In the genomic region with DNA sequence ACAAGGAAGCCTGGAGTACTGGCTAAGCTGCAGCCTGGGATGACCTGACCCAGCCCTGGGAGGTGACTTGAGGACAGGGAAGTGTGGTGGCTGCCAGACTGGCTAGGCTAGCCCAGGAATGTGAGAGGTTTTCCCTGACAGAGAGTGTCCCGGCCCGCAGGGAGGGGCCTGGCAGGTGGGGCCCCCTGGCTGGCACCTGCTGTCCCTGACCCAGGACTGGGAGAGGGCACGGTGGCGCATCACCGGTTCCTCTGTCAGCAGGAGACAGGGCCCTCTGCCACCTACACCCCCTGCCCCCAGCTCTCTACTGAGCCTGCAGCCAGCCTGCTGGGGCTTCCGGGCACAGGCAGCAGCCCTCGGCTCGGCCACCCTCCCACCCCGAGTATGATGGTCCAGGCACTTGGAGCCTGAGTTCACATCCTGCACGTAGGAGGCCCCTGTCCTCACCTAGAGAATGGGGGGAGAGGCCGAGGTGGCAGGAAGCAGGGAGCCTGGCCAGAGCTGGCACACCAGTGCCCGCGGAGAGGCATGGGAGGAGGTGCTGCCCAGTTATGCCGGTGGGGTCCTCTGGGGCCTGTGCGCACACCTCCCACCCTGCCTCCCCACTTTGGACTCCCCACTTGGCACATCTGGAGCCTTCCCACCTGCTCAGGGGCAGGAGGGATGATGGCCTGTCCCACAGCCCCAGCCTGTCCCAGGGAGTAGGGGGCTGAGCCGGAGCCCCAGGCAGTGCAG, we compare ENCODE assay signal across 9 cellular contexts. TPM values are rescaled to one million over a fixed set of nuclear protein-coding genes. Genes with fewer than 3 reads are reported as not detected.
DNase-seq lines count a peak whose midpoint lies in the region; ATAC-seq and TF ChIP-seq lines count a peak whose summit lies in the region.
"Had no signal": no experiment of that assay in that cellular context is flagged by ENCODE, and none has a peak within 500 bp of the region (broad histone marks: within the 10 kb centered on the region; RNA-seq: fewer than 3 reads in every experiment).

No MANE protein-coding gene starts in this region.

- H3K4me1 Mint-ChIP-seq in Caco-2 (ENCODE audit: low read depth, unreplicated experiment), result no peaks in the 10 kb centered on the region
- H3K4me1 Mint-ChIP-seq in endodermal cell, result no peaks in the 10 kb centered on the region
- H3K4me1 Mint-ChIP-seq in immature natural killer cell, result peaks cover 0 to 4% of the 10 kb centered on the region in 2 donors

- no peak for TF ChIP-seq CTCF in Caco-2 (IDR thresholded peaks at IDR 0.05; ENCODE audit: insufficient read depth in 1 of 2, low read depth in 1 of 2, low read length in 1 of 2, severe bottlenecking in 1 of 2, unreplicated experiment in 1 of 2)
- no peak for TF ChIP-seq CTCF in LNCaP clone FGC (IDR thresholded peaks at IDR 0.05; ENCODE audit: control insufficient read depth, extremely low read depth, insufficient read depth)
- no peak for TF ChIP-seq CTCF in endodermal cell (conservative IDR thresholded peaks at IDR 0.05)
- TF ChIP-seq CTCF in osteoblast (IDR thresholded peaks at IDR 0.05; ENCODE audit: extremely low read depth, low read depth, low read length), result no peak

- H3K27ac ChIP-seq in endodermal cell (ENCODE audit: low read depth, low read length), result no peak overlapping the region
- no peak overlapping the region for H3K27ac ChIP-seq in osteoblast (ENCODE audit: low read depth, low read length)

- CTCF ChIA-PET in Caco-2 (lab: Charles Lee), result interaction anchor here (0.7 to 0.8 kb wide), 2 partner anchors 37 to 59 kb away, joined by 3 read pairs; partner anchors contain the start of gene KCTD5

- DNase-seq in Caco-2 (peak; percentile 64 to 71), LNCaP clone FGC (ENCODE audit: low read depth) (peak; percentile 93), endodermal cell (no peak), osteoblast (ENCODE audit: insufficient read length, low spot score, missing footprints) (peak; percentile 69), immature natural killer cell (no peak), putamen (ENCODE audit: low spot score) (no peak), OCI-M1 (lab: John Stamatoyannopoulos, UW) (no peak)
- DNase-seq: NCI-H526 had no signal

- H3K9me3 ChIP-seq in Caco-2, result no peaks in the 10 kb centered on the region
- H3K9me3 ChIP-seq in endodermal cell (ENCODE audit: control insufficient read depth, low read length), result no peaks in the 10 kb centered on the region
- no peaks in the 10 kb centered on the region for H3K9me3 ChIP-seq in osteoblast (ENCODE audit: low read depth, low read length)

- H3K27ac Mint-ChIP-seq in Caco-2 (ENCODE audit: unreplicated experiment) (no peak overlapping the region), endodermal cell (no peak overlapping the region), immature natural killer cell (no peak overlapping the region)

- no TSS peak for BruUV-seq in Caco-2 (replicated peaks; lab: Mats Ljungman, UMichigan)

- no peaks in the 10 kb centered on the region for H3K36me3 ChIP-seq in Caco-2 (ENCODE audit: control insufficient read depth, insufficient read depth, low read length)
- no peaks in the 10 kb centered on the region for H3K36me3 ChIP-seq in endodermal cell (ENCODE audit: control insufficient read depth, insufficient read depth, low read length)
- H3K36me3 ChIP-seq in osteoblast (ENCODE audit: insufficient read depth, low read length), result no peaks in the 10 kb centered on the region

- no peak overlapping the region for H3K9ac ChIP-seq in endodermal cell (ENCODE audit: extremely low read depth, low read length, poor library complexity, severe bottlenecking)

- H3K4me3 ChIP-seq in Caco-2 (ENCODE audit: low read depth, low read length) (no peak overlapping the region), LNCaP clone FGC (ENCODE audit: low read depth, low read length) (peak overlapping the region; percentile 55), endodermal cell (ENCODE audit: low read length) (no peak overlapping the region), osteoblast (ENCODE audit: insufficient read depth, low read length) (no peak overlapping the region)

- H3K27me3 ChIP-seq in Caco-2 (replicated peaks; ENCODE audit: control insufficient read depth, insufficient read depth, low read length) (no peaks in the 10 kb centered on the region), endodermal cell (ENCODE audit: control insufficient read depth, insufficient read depth, low read length, poor library complexity, severe bottlenecking) (no peaks in the 10 kb centered on the region), osteoblast (ENCODE audit: insufficient read depth, low read length) (no peaks in the 10 kb centered on the region)

- H3K4me3 Mint-ChIP-seq in Caco-2 (ENCODE audit: unreplicated experiment), result peak overlapping the region; percentile 70
- H3K4me3 Mint-ChIP-seq in endodermal cell, result peak overlapping the region; percentile 72
- peak overlapping the region in 1 of 5 donors; percentile 46 for H3K4me3 Mint-ChIP-seq in immature natural killer cell

- H3K27me3 Mint-ChIP-seq in Caco-2 (ENCODE audit: insufficient read depth, unreplicated experiment), result peaks cover 6% of the 10 kb centered on the region
- peaks cover 6% of the 10 kb centered on the region for H3K27me3 Mint-ChIP-seq in endodermal cell (ENCODE audit: insufficient read depth)
- H3K27me3 Mint-ChIP-seq in immature natural killer cell (ENCODE audit: low read depth in 3 of 3), result peaks cover 4 to 7% (median 4%) of the 10 kb centered on the region in 3 donors

- no peak for ATAC-seq in HG03460 (IDR thresholded peaks at IDR 0.05; ENCODE audit: unreplicated experiment)

- WGBS in endodermal cell (ENCODE audit: insufficient coverage in 1 of 2, insufficient read length in 1 of 2), 2 experiments, result 92 to 96% methylated on average over 12 to 16 of the region's 16 CpGs

- peaks cover 4% of the 10 kb centered on the region for H4K20me1 ChIP-seq in osteoblast (ENCODE audit: insufficient read depth, low read length)

- no peaks in the 10 kb centered on the region for H3K36me3 Mint-ChIP-seq in Caco-2 (ENCODE audit: insufficient read depth, unreplicated experiment)
- no peaks in the 10 kb centered on the region for H3K36me3 Mint-ChIP-seq in endodermal cell (ENCODE audit: low read depth)
- H3K36me3 Mint-ChIP-seq in immature natural killer cell, result peaks cover 0 to 3% (median 0%) of the 10 kb centered on the region in 3 donors

- no peaks in the 10 kb centered on the region for H3K79me2 ChIP-seq in osteoblast (ENCODE audit: insufficient read depth, low read length)

- no peak overlapping the region for H3K4me2 ChIP-seq in osteoblast (ENCODE audit: insufficient read depth, low read length)

- intact Hi-C loops in Caco-2 (cut with micrococcal nuclease; ENCODE audit: unreplicated experiment), result no loop called here

- no peak overlapping the region for H2AFZ ChIP-seq in osteoblast (ENCODE audit: low read length)

- no peaks in the 10 kb centered on the region for H3K9me3 Mint-ChIP-seq in Caco-2 (ENCODE audit: unreplicated experiment)
- H3K9me3 Mint-ChIP-seq in endodermal cell, result no peaks in the 10 kb centered on the region
- no peaks in the 10 kb centered on the region for H3K9me3 Mint-ChIP-seq in immature natural killer cell

- H3K4me1 ChIP-seq in Caco-2, result peaks cover 25% of the 10 kb centered on the region
- H3K4me1 ChIP-seq in endodermal cell (ENCODE audit: control insufficient read depth, insufficient read depth, low read length), result no peaks in the 10 kb centered on the region
- no peaks in the 10 kb centered on the region for H3K4me1 ChIP-seq in osteoblast (ENCODE audit: insufficient read depth, low read length)

- POLR2A ChIA-PET in Caco-2 (lab: Charles Lee), result no interaction called here

RNA-seq across cellular contexts. Expression of gene PRSS27, which starts 0.5 kb away (rescaled TPM):
- total RNA-seq in Caco-2 (2022) (0.72 and 1.1 TPM in 2 replicates), endodermal cell (1 to 10 TPM; 3.7 to 4.2 TPM), osteoblast (1.5 and 2.5 TPM in 2 replicates)
- 4.2 TPM for polyA plus RNA-seq in endodermal cell (2013, experiment 1 of 2)
- polyA plus RNA-seq in endodermal cell (2013, experiment 2 of 2), result 2.7 TPM
- under 1 TPM in 1 of 3 donors, not detected in 2; 0.18 TPM for polyA plus RNA-seq in immature natural killer cell

RNA-seq across cellular contexts. Expression of gene SRRM2, which starts 32.9 kb away (rescaled TPM):
- total RNA-seq in Caco-2 (2022), result 332 and 382 TPM in 2 replicates
- total RNA-seq in endodermal cell, result 100 to 1,000 TPM; 843 to 876 TPM
- polyA plus RNA-seq in endodermal cell (2013, experiment 1 of 2), result 625 TPM
- 517 TPM for polyA plus RNA-seq in endodermal cell (2013, experiment 2 of 2)
- total RNA-seq in osteoblast, result 56.8 and 62.2 TPM in 2 replicates
- 100 to 1,000 TPM in 1 of 3 donors, 10 to 100 TPM in 2; 11.5 to 113 (median 24.2) TPM for polyA plus RNA-seq in immature natural killer cell

RNA-seq across cellular contexts. Expression of gene KCTD5, which starts 37.2 kb away (rescaled TPM):
- 30.4 and 33.3 TPM in 2 replicates for total RNA-seq in Caco-2 (2022)
- total RNA-seq in endodermal cell, result 10 to 100 TPM; 29.8 to 32.6 TPM
- 26.2 TPM for polyA plus RNA-seq in endodermal cell (2013, experiment 1 of 2)
- polyA plus RNA-seq in endodermal cell (2013, experiment 2 of 2), result 27.1 TPM
- 19.2 and 21.7 TPM in 2 replicates for total RNA-seq in osteoblast
- polyA plus RNA-seq in immature natural killer cell, result 10 to 100 TPM; 22.2 to 38.9 (median 25.9) TPM

RNA-seq across cellular contexts. Expression of gene ELOB, which starts 57.6 kb away (rescaled TPM):
- total RNA-seq in Caco-2 (2022) (175 and 184 TPM in 2 replicates), endodermal cell (100 to 1,000 TPM; 264 to 272 TPM), osteoblast (173 and 195 TPM in 2 replicates)
- polyA plus RNA-seq in endodermal cell (2013, experiment 1 of 2), result 227 TPM
- 216 TPM for polyA plus RNA-seq in endodermal cell (2013, experiment 2 of 2)
- 100 to 1,000 TPM; 252 to 523 (median 328) TPM for polyA plus RNA-seq in immature natural killer cell

Comparison
In these comparisons a context has a peak if more than half of its experiments do, and no peak if none do; other contexts are left out.
1. DNase-seq: peak in Caco-2 (2 of 2), LNCaP clone FGC (single experiment) and osteoblast (single experiment); none in endodermal cell (single experiment), immature natural killer cell (0 of 3), putamen (single experiment) and OCI-M1 (single experiment).